2 cellular contexts compared by ENCODE assay signal in the genomic region with DNA sequence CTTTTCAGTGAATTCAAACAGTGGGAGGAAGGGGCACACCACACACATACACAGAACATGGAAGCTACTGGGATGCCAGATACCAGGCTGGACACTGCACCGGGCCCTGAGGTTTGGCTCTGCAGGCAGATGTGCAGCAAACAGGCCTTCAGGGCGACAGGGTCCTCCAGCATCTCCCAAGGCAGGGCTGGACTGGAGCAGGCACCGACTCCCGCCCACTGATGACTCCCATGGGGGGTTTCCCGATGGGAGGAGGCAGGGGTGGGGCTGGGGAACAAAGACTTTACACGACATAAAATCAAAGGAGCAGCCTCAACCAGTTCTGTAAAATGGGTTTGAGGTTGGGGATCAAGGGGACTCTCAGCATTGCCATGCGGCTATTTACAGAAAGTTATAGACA.
TF ChIP-seq lines count a peak whose summit lies in the region.

No MANE protein-coding gene starts in this region.

TF ChIP-seq in IMR-90, 13 proteins besides CTCF, POLR2A, EP300 and RAD21:
- TF ChIP-seq NFE2L2 (IDR thresholded peaks at IDR 0.05; ENCODE audit: low read depth, low read length) (no peak), FOS (IDR thresholded peaks at IDR 0.05; ENCODE audit: low read depth, low read length) (no peak)

TF ChIP-seq in endothelial cell of umbilical vein, 7 proteins besides CTCF, POLR2A, EP300 and RAD21:
- no peak for TF ChIP-seq GATA2 (IDR thresholded peaks at IDR 0.05; ENCODE audit: insufficient read depth, insufficient read length, low read depth, low read length)
- no peak for TF ChIP-seq MYC (IDR thresholded peaks at IDR 0.05; ENCODE audit: low read depth, low read length)
- no peak for TF ChIP-seq POLR2AphosphoS5 (IDR thresholded peaks at IDR 0.05; ENCODE audit: insufficient read depth, low read depth, low read length)
- TF ChIP-seq MAX (IDR thresholded peaks at IDR 0.05; ENCODE audit: insufficient read depth, insufficient read length) = no peak
- TF ChIP-seq JUN (IDR thresholded peaks at IDR 0.05; ENCODE audit: borderline replicate concordance, insufficient read depth, insufficient read length, low read depth) = no peak
- no peak for TF ChIP-seq EZH2 (IDR thresholded peaks at IDR 0.05; ENCODE audit: borderline replicate concordance, low read depth, low read length, severe bottlenecking)
- no peak for TF ChIP-seq FOS (IDR thresholded peaks at IDR 0.05; ENCODE audit: borderline replicate concordance, insufficient read depth, low read length)
